ENCODE assay signal across 1 cellular context in genomic region chr7:130324270-130324669, GRCh38.
A peak's percentile ranks its signal among the peaks of the same experiment; 100 is the strongest.
TF ChIP-seq lines count a peak whose summit lies in the region.

No MANE protein-coding gene starts in this region.

TF ChIP-seq in K562, 482 proteins besides CTCF, POLR2A, EP300 and RAD21:
- no peak for TF ChIP-seq FOXA1 (IDR thresholded peaks at IDR 0.05; ENCODE audit: borderline replicate concordance)
- TF ChIP-seq NFE2 (IDR thresholded peaks at IDR 0.05; ENCODE audit: low read depth), result peak; percentile 45; the same call in 1 of the 2 replicates
